20 cellular contexts compared by ENCODE assay signal in genomic region chr19:43762814-43763213, GRCh38. TPM values are rescaled to one million over a fixed set of nuclear protein-coding genes. Genes with fewer than 3 reads are reported as not detected.
DNase-seq lines count a peak whose midpoint lies in the region; ATAC-seq and TF ChIP-seq lines count a peak whose summit lies in the region.
"Had no signal": no experiment of that assay in that cellular context is flagged by ENCODE, and none has a peak within 500 bp of the region (broad histone marks: within the 10 kb centered on the region; RNA-seq: fewer than 3 reads in every experiment).

No MANE protein-coding gene starts in this region.

- no peak overlapping the region for H3K4me3 ChIP-seq in SU-DHL-6 (ENCODE audit: insufficient read depth, low read length, poor library complexity, severe bottlenecking)

- peak overlapping the region; percentile 94 to 99 for H3K27ac Mint-ChIP-seq in natural killer cell treated with Interleukin-12 subunit alpha and Interleukin-12 subunit beta and Interleukin-15 and Interleukin-18, amount 100 ng/mL, for 72 hours
- H3K27ac Mint-ChIP-seq in natural killer cell, result no peak overlapping the region
- H3K27ac Mint-ChIP-seq in chondrocyte (ENCODE audit: unreplicated experiment), result peak overlapping the region; percentile 90
- peak overlapping the region; percentile 40 for H3K27ac Mint-ChIP-seq in type B pancreatic cell

- no peaks in the 10 kb centered on the region for H3K9me3 Mint-ChIP-seq in natural killer cell treated with Interleukin-12 subunit alpha and Interleukin-12 subunit beta and Interleukin-15 and Interleukin-18, amount 100 ng/mL, for 72 hours
- H3K9me3 Mint-ChIP-seq in natural killer cell, result no peaks in the 10 kb centered on the region
- no peaks in the 10 kb centered on the region for H3K9me3 Mint-ChIP-seq in chondrocyte (ENCODE audit: low read depth)
- H3K9me3 Mint-ChIP-seq in type B pancreatic cell, result no peaks in the 10 kb centered on the region

- peak overlapping the region; percentile 71 for H3K4me3 Mint-ChIP-seq in natural killer cell treated with Interleukin-12 subunit alpha and Interleukin-12 subunit beta and Interleukin-15 and Interleukin-18, amount 100 ng/mL, for 72 hours
- H3K4me3 Mint-ChIP-seq in natural killer cell, result no peak overlapping the region
- H3K4me3 Mint-ChIP-seq in chondrocyte (ENCODE audit: unreplicated experiment), result no peak overlapping the region
- no peak overlapping the region for H3K4me3 Mint-ChIP-seq in type B pancreatic cell

- H3K9me2 ChIP-seq in SU-DHL-6 (replicated peaks; ENCODE audit: insufficient read depth, low read length), result no peaks in the 10 kb centered on the region

- no peaks in the 10 kb centered on the region for H3K27me3 ChIP-seq in SU-DHL-6 (ENCODE audit: low read length)

- no peak for ATAC-seq in natural killer cell treated with Interleukin-12 subunit alpha and Interleukin-12 subunit beta and Interleukin-15 and Interleukin-18, amount 100 ng/mL, for 72 hours
- ATAC-seq in natural killer cell (no peak), GM18498 (IDR thresholded peaks at IDR 0.05; ENCODE audit: unreplicated experiment) (no peak)
- ATAC-seq: Panc1, sciatic nerve, SK-N-SH treated with all-trans-retinoic acid at 6 μM for 48 hours had no signal

- no peaks in the 10 kb centered on the region for H3K9me3 ChIP-seq in SU-DHL-6 (ENCODE audit: insufficient read depth, low read length)

- no peaks in the 10 kb centered on the region for H4K20me1 ChIP-seq in SU-DHL-6 (ENCODE audit: low read depth, low read length)

- H3K27me3 Mint-ChIP-seq in natural killer cell treated with Interleukin-12 subunit alpha and Interleukin-12 subunit beta and Interleukin-15 and Interleukin-18, amount 100 ng/mL, for 72 hours, result no peaks in the 10 kb centered on the region
- H3K27me3 Mint-ChIP-seq in natural killer cell (ENCODE audit: low read depth in 2 of 2) (peaks cover 0 to 3% of the 10 kb centered on the region in 2 donors), chondrocyte (ENCODE audit: low read depth) (no peaks in the 10 kb centered on the region), type B pancreatic cell (no peaks in the 10 kb centered on the region)

- peaks cover 58 to 73% of the 10 kb centered on the region in 2 donors for H3K4me1 Mint-ChIP-seq in natural killer cell treated with Interleukin-12 subunit alpha and Interleukin-12 subunit beta and Interleukin-15 and Interleukin-18, amount 100 ng/mL, for 72 hours (ENCODE audit: low read depth in 2 of 2)
- no peaks in the 10 kb centered on the region for H3K4me1 Mint-ChIP-seq in natural killer cell
- H3K4me1 Mint-ChIP-seq in chondrocyte (ENCODE audit: low read depth), result peaks cover 71% of the 10 kb centered on the region
- peaks cover 15% of the 10 kb centered on the region for H3K4me1 Mint-ChIP-seq in type B pancreatic cell (ENCODE audit: unreplicated experiment)

- H3K79me2 ChIP-seq in SU-DHL-6 (ENCODE audit: insufficient read depth, low read length), result no peaks in the 10 kb centered on the region

- TF ChIP-seq CTCF in natural killer cell (IDR thresholded peaks at IDR 0.05), result no peak
- TF ChIP-seq CTCF in SU-DHL-6 (IDR thresholded peaks at IDR 0.05; ENCODE audit: insufficient read depth, low read length, poor library complexity, severe bottlenecking), result no peak
- no peak for TF ChIP-seq CTCF in chondrocyte (IDR thresholded peaks at IDR 0.05)
- TF ChIP-seq CTCF in type B pancreatic cell (conservative IDR thresholded peaks at IDR 0.05), result no peak

- H2AFZ ChIP-seq in SU-DHL-6 (ENCODE audit: low read depth, low read length, severe bottlenecking), result no peak overlapping the region

- H3K36me3 Mint-ChIP-seq in natural killer cell treated with Interleukin-12 subunit alpha and Interleukin-12 subunit beta and Interleukin-15 and Interleukin-18, amount 100 ng/mL, for 72 hours, result peaks cover 6% of the 10 kb centered on the region
- no peaks in the 10 kb centered on the region for H3K36me3 Mint-ChIP-seq in natural killer cell
- H3K36me3 Mint-ChIP-seq in chondrocyte (ENCODE audit: low read depth), result no peaks in the 10 kb centered on the region
- H3K36me3 Mint-ChIP-seq in type B pancreatic cell, result no peaks in the 10 kb centered on the region

- H3K9ac ChIP-seq in SU-DHL-6 (ENCODE audit: low read length), result no peak overlapping the region

- H3K36me3 ChIP-seq in SU-DHL-6 (ENCODE audit: low read length), result no peaks in the 10 kb centered on the region

- intact Hi-C loops in natural killer cell (cut with micrococcal nuclease), result no loop called here

- H3K27ac ChIP-seq in SU-DHL-6 (ENCODE audit: low read depth, low read length), result 0 out of 2 replicates have a peak overlapping the region, but pooled peaks have one; percentile 40

- H3F3A ChIP-seq in SU-DHL-6 (ENCODE audit: insufficient read depth), result peaks cover 36% of the 10 kb centered on the region

- no peak for DNase-seq in natural killer cell treated with Interleukin-12 subunit alpha and Interleukin-12 subunit beta and Interleukin-15 and Interleukin-18, amount 100 ng/mL, for 72 hours (ENCODE audit: low spot score)
- no peak for DNase-seq in natural killer cell
- DNase-seq in chondrocyte (ENCODE audit: low spot score), result no peak
- DNase-seq in type B pancreatic cell (ENCODE audit: extremely low spot score, unreplicated experiment), result no peak
- DNase-seq in HUDEP-2 (lab: John Stamatoyannopoulos, UW; ENCODE audit: unreplicated experiment in 76 of 76), result no peak
- DNase-seq in SIG-M5 treated with dmso at 0.1 percent for 504 hours (lab: John Stamatoyannopoulos, UW; ENCODE audit: unreplicated experiment), result no peak
- DNase-seq: activated CD8-positive, alpha-beta memory T cell treated with anti-CD3 and anti-CD28 coated beads for 24 hours; H7; NCI-H1417; stimulated activated CD4-positive, alpha-beta T cell treated with anti-CD3 and anti-CD28 coated beads, Interleukin-2, amount 100 ng/mL, for 24 hours had no signal

- no peak overlapping the region for H3K4me2 ChIP-seq in SU-DHL-6 (ENCODE audit: low read depth, low read length, poor library complexity, severe bottlenecking)

RNA-seq across cellular contexts. Expression of gene SMG9, which starts 8.1 kb away (rescaled TPM):
- total RNA-seq in natural killer cell treated with Interleukin-12 subunit alpha and Interleukin-12 subunit beta and Interleukin-15 and Interleukin-18, amount 100 ng/mL, for 72 hours, result 100 to 1,000 TPM in 1 of 2 donors, 10 to 100 TPM in 1; 89.4 to 103 TPM
- 10 to 100 TPM; 23.3 to 37.4 (median 28.3) TPM for total RNA-seq in natural killer cell
- 46.9 to 55.4 TPM (median 47.2 TPM) in 3 replicates for total RNA-seq in chondrocyte
- total RNA-seq in type B pancreatic cell (ENCODE audit: low replicate concordance), result 44.5 and 64.9 TPM in 2 replicates

RNA-seq across cellular contexts. Expression of gene KCNN4, which starts 18.0 kb away (rescaled TPM):
- 100 to 1,000 TPM in 1 of 2 donors, 10 to 100 TPM in 1; 99.4 to 107 TPM for total RNA-seq in natural killer cell treated with Interleukin-12 subunit alpha and Interleukin-12 subunit beta and Interleukin-15 and Interleukin-18, amount 100 ng/mL, for 72 hours
- 1 to 10 TPM in 2 of 3 donors, under 1 TPM in 1; 0.72 to 7.1 (median 1.4) TPM for total RNA-seq in natural killer cell
- 2.3 to 3.3 TPM (median 2.9 TPM) in 3 replicates for total RNA-seq in chondrocyte
- 1.6 and 7.7 TPM in 2 replicates for total RNA-seq in type B pancreatic cell (ENCODE audit: low replicate concordance)

RNA-seq across cellular contexts. Expression of gene LYPD5, which starts 39.4 kb away (rescaled TPM):
- under 1 TPM in 1 of 2 donors, not detected in 1; 0.29 TPM for total RNA-seq in natural killer cell treated with Interleukin-12 subunit alpha and Interleukin-12 subunit beta and Interleukin-15 and Interleukin-18, amount 100 ng/mL, for 72 hours
- total RNA-seq in natural killer cell (not detected), chondrocyte (not detected in 3 replicates), type B pancreatic cell (ENCODE audit: low replicate concordance) (0.85 and 3.9 TPM in 2 replicates)
- total RNA-seq: LHCN-M2, mononuclear cell had no signal

RNA-seq across cellular contexts. Expression of gene IRGC, which starts 46.9 kb away (rescaled TPM):
- not detected for total RNA-seq in natural killer cell treated with Interleukin-12 subunit alpha and Interleukin-12 subunit beta and Interleukin-15 and Interleukin-18, amount 100 ng/mL, for 72 hours
- total RNA-seq in natural killer cell (not detected), chondrocyte (not detected in 3 replicates), type B pancreatic cell (ENCODE audit: low replicate concordance) (not detected in 2 replicates)
- total RNA-seq: dermis microvascular lymphatic vessel endothelial cell, glomerular endothelial cell, H7, LHCN-M2, mononuclear cell, omental fat pad, sciatic nerve had no signal

Comparison
In these comparisons a context has a peak if more than half of its experiments do, and no peak if none do; other contexts are left out.
1. H3K27ac Mint-ChIP-seq: peak in natural killer cell treated with Interleukin-12 subunit alpha and Interleukin-12 subunit beta and Interleukin-15 and Interleukin-18, amount 100 ng/mL, for 72 hours (2 of 2), chondrocyte (single experiment) and type B pancreatic cell (single experiment); none in natural killer cell (0 of 2).
2. RNA of gene KCNN4, which starts 18.0 kb away (total RNA-seq): 99.4 to 107 TPM in natural killer cell treated with Interleukin-12 subunit alpha and Interleukin-12 subunit beta and Interleukin-15 and Interleukin-18, amount 100 ng/mL, for 72 hours; 2.3 to 3.3 TPM in chondrocyte, 1.6 to 7.7 TPM in type B pancreatic cell and 0.72 to 7.1 TPM in natural killer cell; every median in the first group is over 10 times any median in the second.